In the genomic region with DNA sequence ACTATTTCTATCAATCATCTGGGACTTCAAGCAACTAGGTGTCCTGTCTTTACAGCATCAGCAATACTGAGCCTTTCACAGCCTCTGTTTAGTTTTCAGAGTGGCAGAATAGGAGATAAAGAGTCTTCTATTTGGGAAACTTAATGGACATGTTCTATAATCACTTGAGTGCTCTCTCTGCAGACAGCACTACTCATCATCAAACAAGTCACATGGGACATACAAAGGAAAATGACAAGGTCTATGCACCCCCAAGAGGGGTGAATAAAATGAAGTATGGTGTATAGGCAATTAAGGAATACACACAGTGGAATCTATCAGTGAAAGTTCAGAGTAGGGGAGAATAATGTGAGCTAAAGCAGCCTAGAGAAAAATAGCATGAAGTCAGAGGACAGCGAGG, we compare ENCODE assay signal across 27 cellular contexts.
"Had no signal": no experiment of that assay in that cellular context is flagged by ENCODE, and none has a peak within 500 bp of the region (broad histone marks: within the 10 kb centered on the region; RNA-seq: fewer than 3 reads in every experiment).

No MANE protein-coding gene starts in this region.

- H3K36me3 Mint-ChIP-seq: activated CD4-positive, alpha-beta memory T cell treated with anti-CD3 and anti-CD28 coated beads for 36 hours; activated naive CD4-positive, alpha-beta T cell treated with anti-CD3 and anti-CD28 coated beads, Interleukin-2, amount 50 U/mL, for 24 hours; WTC11 had no signal

- H3K27me3 Mint-ChIP-seq: activated CD4-positive, alpha-beta memory T cell treated with anti-CD3 and anti-CD28 coated beads for 36 hours; activated CD4-positive, alpha-beta T cell treated with anti-CD3 and anti-CD28 coated beads for 36 hours; activated naive CD4-positive, alpha-beta T cell treated with anti-CD3 and anti-CD28 coated beads, Interleukin-2, amount 50 U/mL, for 24 hours; central memory CD8-positive, alpha-beta T cell had no signal

- H3K9me3 Mint-ChIP-seq: activated CD4-positive, alpha-beta memory T cell treated with anti-CD3 and anti-CD28 coated beads for 36 hours; activated naive CD4-positive, alpha-beta T cell treated with anti-CD3 and anti-CD28 coated beads, Interleukin-2, amount 50 U/mL, for 24 hours; activated T-helper 2 cell treated with anti-CD3 and anti-CD28 coated beads, Interferon-gamma antibody, Interleukin-2, Interleukin-4, amounts not matched to agents 10 μg/mL and 5 μg/mL and 100 μg/mL, durations not matched to agents 14 hours and 24 hours and 36 hours; central memory CD8-positive, alpha-beta T cell; T-helper 1 cell treated with Interleukin-12 subunit alpha and Interleukin-12 subunit beta and Interleukin-4 antibody, amounts not matched to agents 30 μg/mL and 1 μg/mL, for 36 hours; T-helper 2 cell treated with Interferon-gamma antibody and Interleukin-4, amounts not matched to agents 5 μg/mL and 100 μg/mL, for 36 hours; WTC11 had no signal

- H3K27ac Mint-ChIP-seq: activated CD4-positive, alpha-beta memory T cell treated with anti-CD3 and anti-CD28 coated beads for 36 hours; activated CD4-positive, alpha-beta T cell treated with anti-CD3 and anti-CD28 coated beads for 36 hours; activated naive CD4-positive, alpha-beta T cell treated with anti-CD3 and anti-CD28 coated beads, Interleukin-2, amount 50 U/mL, for 24 hours; activated naive CD8-positive, alpha-beta T cell treated with anti-CD3 and anti-CD28 coated beads, Interleukin-2, amount 10 ng/mL, durations not matched to agents 7 days and 5 days; activated T-helper 2 cell treated with anti-CD3 and anti-CD28 coated beads, Interferon-gamma antibody, Interleukin-2, Interleukin-4, amounts not matched to agents 10 μg/mL and 5 μg/mL and 100 μg/mL, durations not matched to agents 14 hours and 24 hours and 36 hours; T-helper 1 cell treated with Interleukin-12 subunit alpha and Interleukin-12 subunit beta and Interleukin-4 antibody, amounts not matched to agents 30 μg/mL and 1 μg/mL, for 36 hours; T-helper 2 cell treated with Interferon-gamma antibody and Interleukin-4, amounts not matched to agents 5 μg/mL and 100 μg/mL, for 36 hours; WTC11 had no signal

- H3K4me1 Mint-ChIP-seq: central memory CD8-positive, alpha-beta T cell had no signal

- H3K4me3 Mint-ChIP-seq: activated CD4-positive, alpha-beta memory T cell treated with anti-CD3 and anti-CD28 coated beads for 36 hours; activated CD4-positive, alpha-beta T cell treated with anti-CD3 and anti-CD28 coated beads for 36 hours; activated naive CD4-positive, alpha-beta T cell treated with anti-CD3 and anti-CD28 coated beads, Interleukin-2, amount 50 U/mL, for 24 hours; activated naive CD8-positive, alpha-beta T cell treated with anti-CD3 and anti-CD28 coated beads, Interleukin-2, amount 10 ng/mL, durations not matched to agents 7 days and 5 days; central memory CD8-positive, alpha-beta T cell; T-helper 1 cell treated with Interleukin-12 subunit alpha and Interleukin-12 subunit beta and Interleukin-4 antibody, amounts not matched to agents 30 μg/mL and 1 μg/mL, for 36 hours; T-helper 2 cell treated with Interferon-gamma antibody and Interleukin-4, amounts not matched to agents 5 μg/mL and 100 μg/mL, for 36 hours; WTC11 had no signal

- DNase-seq: activated CD4-positive, alpha-beta memory T cell treated with anti-CD3 and anti-CD28 coated beads for 36 hours; activated CD4-positive, alpha-beta T cell treated with anti-CD3 and anti-CD28 coated beads for 36 hours; activated CD4-positive, alpha-beta T cell treated with anti-CD3 and anti-CD28 coated beads, Interleukin-2, amount 50 U/mL, for 1 hour; activated gamma-delta T cell; activated naive CD4-positive, alpha-beta T cell treated with Interleukin-2 at 50 U/mL for 16 hours; activated naive CD8-positive, alpha-beta T cell treated with anti-CD3 and anti-CD28 coated beads, Interleukin-2, amount 10 ng/mL, durations not matched to agents 7 days and 5 days; activated T-cell treated with anti-CD3 and anti-CD28 coated beads, Interleukin-2, amount 50 U/mL, for 1 hour; amygdala; NCI-H1105; NCI-H1436 treated with DMSO at 0.1 percent for 48 hours; NCI-H1694 treated with DMSO at 0.1 percent for 48 hours; NCI-H2029 treated with DMSO at 0.1 percent for 48 hours; NCI-H446; NCI-H510A treated with DMSO at 0.1 percent for 48 hours; NCI-H526 treated with DMSO at 0.1 percent for 48 hours; NK-92 treated with Interleukin-12 subunit alpha and Interleukin-12 subunit beta, amount 100 ng/mL, for 24 hours; PC-3; Peyer's patch; RPMI8226; SHP77 treated with DMSO at 0.1 percent for 48 hours; SK-N-SH had no signal
